ENCODE assay signal across 20 cellular contexts in the genomic region with DNA sequence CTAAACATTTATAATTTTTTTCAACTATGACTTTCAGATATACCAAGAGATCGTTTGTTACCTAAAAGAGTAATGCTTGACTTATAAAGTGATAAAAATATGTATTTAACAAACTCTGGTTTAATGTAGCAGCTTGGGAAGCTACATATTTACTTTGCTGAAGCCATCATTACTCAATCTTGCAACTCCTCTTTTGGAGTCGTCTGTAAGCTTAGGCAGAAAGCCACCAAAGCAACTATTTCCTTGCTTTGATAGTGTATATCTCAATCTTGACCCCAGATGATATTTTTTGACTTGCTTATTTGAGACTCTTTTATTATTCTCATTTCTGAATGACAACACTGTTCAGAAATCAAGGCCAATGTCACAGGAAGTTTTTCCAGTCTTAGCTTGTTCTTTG.
"Had no signal": no experiment of that assay in that cellular context is flagged by ENCODE, and none has a peak within 500 bp of the region (broad histone marks: within the 10 kb centered on the region; RNA-seq: fewer than 3 reads in every experiment).

No MANE protein-coding gene starts in this region.

- ATAC-seq: Panc1 had no signal

- H3K9me3 ChIP-seq: SK-N-SH had no signal

- H3K4me2 ChIP-seq: SK-N-SH had no signal

- H3K27ac ChIP-seq: HL-60, RWPE1 had no signal

- DNase-seq: KBM-7, MV-4-11, NCI-H1048, NCI-H1105, NCI-H1436 treated with DMSO at 0.1 percent for 48 hours, NCI-H1694, NCI-H187 treated with DMSO at 0.1 percent for 48 hours, NCI-H2029 treated with DMSO at 0.1 percent for 48 hours, NCI-H2107, NCI-H2227 treated with DMSO at 0.1 percent for 48 hours, NCI-H510A, NCI-H524 treated with DMSO at 0.1 percent for 48 hours, NCI-H69, NCI-H774, SHP77, SK-N-SH, SW 1271 had no signal

- H3K9ac ChIP-seq: SK-N-SH had no signal
